Comparison of ENCODE assay signal across 8 cellular contexts in genomic region chr21:28883931-28884330, GRCh38.
DNase-seq lines count a peak whose midpoint lies in the region; ATAC-seq and TF ChIP-seq lines count a peak whose summit lies in the region.
"Had no signal": no experiment of that assay in that cellular context is flagged by ENCODE, and none has a peak within 500 bp of the region (broad histone marks: within the 10 kb centered on the region; RNA-seq: fewer than 3 reads in every experiment).

No MANE protein-coding gene starts in this region.

- H3K9ac ChIP-seq in fibroblast of lung (ENCODE audit: insufficient read depth, low read length) (no peak overlapping the region), skeletal muscle satellite cell (ENCODE audit: low read depth, low read length) (peak overlapping the region; percentile 79)

- H3K79me2 ChIP-seq in fibroblast of lung (ENCODE audit: control insufficient read depth, insufficient read depth, low read length) = no peaks in the 10 kb centered on the region

- TF ChIP-seq CTCF in RWPE2 (IDR thresholded peaks at IDR 0.05; ENCODE audit: poor library complexity, severe bottlenecking) = no peak
- no peak for TF ChIP-seq CTCF in fibroblast of lung (conservative IDR thresholded peaks at IDR 0.05 in 1 of 2, IDR thresholded peaks at IDR 0.05 in 1 of 2; ENCODE audit: low read depth in 1 of 2, low read length in 2 of 2)

- no peaks in the 10 kb centered on the region for H4K20me1 ChIP-seq in fibroblast of lung (ENCODE audit: control insufficient read depth, extremely low read depth, insufficient read depth, low read length)

- H3K36me3 ChIP-seq in HAP-1 (replicated peaks) = 0 out of 2 replicates have a peak, but pooled peaks cover 3% of the 10 kb centered on the region
- peaks cover 25% of the 10 kb centered on the region for H3K36me3 ChIP-seq in RWPE2 (ENCODE audit: low read depth)
- no peaks in the 10 kb centered on the region for H3K36me3 ChIP-seq in fibroblast of lung (ENCODE audit: control insufficient read depth, insufficient read depth, low read length)
- H3K36me3 ChIP-seq in skeletal muscle satellite cell (ENCODE audit: insufficient read depth, low read length) = peaks cover 12% of the 10 kb centered on the region

- DNase-seq in HAP-1 (ENCODE audit: low spot score in 2 of 2) (no peak), RWPE2 (ENCODE audit: low spot score) (no peak), fibroblast of lung (ENCODE audit: low read depth in 2 of 2) (no peak), D341Med (ENCODE audit: low spot score) (no peak)
- DNase-seq: NCI-H748 treated with DMSO at 0.1 percent for 48 hours had no signal

- no peak for ATAC-seq in RWPE2 (ENCODE audit: low read depth)
- no peak for ATAC-seq in HG03342 (IDR thresholded peaks at IDR 0.05; ENCODE audit: unreplicated experiment)
- ATAC-seq in HG02588 (IDR thresholded peaks at IDR 0.05; ENCODE audit: unreplicated experiment) = no peak

- H3K27me3 ChIP-seq in HAP-1 (ENCODE audit: low read depth) = no peaks in the 10 kb centered on the region
- H3K27me3 ChIP-seq in RWPE2 (ENCODE audit: insufficient read depth, poor library complexity, severe bottlenecking) = no peaks in the 10 kb centered on the region
- H3K27me3 ChIP-seq in fibroblast of lung (ENCODE audit: control insufficient read depth, insufficient read depth, low read length) = no peaks in the 10 kb centered on the region
- H3K27me3 ChIP-seq in skeletal muscle satellite cell (ENCODE audit: control insufficient read depth, insufficient read depth, low read length) = peaks cover 1% of the 10 kb centered on the region

- H3K4me3 ChIP-seq in HAP-1 = peak overlapping the region; percentile 50; the same call in 1 of the 2 replicates
- H3K4me3 ChIP-seq in RWPE2 (ENCODE audit: severe bottlenecking) = peak overlapping the region; percentile 42
- peak overlapping the region in 3 of 4 experiments; percentile 53 to 97 (median 74) for H3K4me3 ChIP-seq in fibroblast of lung (replicated peaks in 1 of 4; ENCODE audit: control extremely low read depth in 1 of 4, insufficient read depth in 1 of 4, low read depth in 3 of 4, low read length in 4 of 4)
- peak overlapping the region; percentile 72 for H3K4me3 ChIP-seq in skeletal muscle satellite cell (ENCODE audit: low read length)

- H3K27ac ChIP-seq in RWPE2 (ENCODE audit: poor library complexity, severe bottlenecking) = peak overlapping the region; percentile 59
- no peak overlapping the region for H3K27ac ChIP-seq in fibroblast of lung (ENCODE audit: insufficient read depth, low read length)

- in situ Hi-C loops in HAP-1 (cut with MboI; ENCODE audit: low sequenced_read_pairs) = no loop called here

- H3K9me3 ChIP-seq in HAP-1 (0 out of 2 replicates have a peak, but pooled peaks cover 3% of the 10 kb centered on the region), RWPE2 (ENCODE audit: severe bottlenecking) (no peaks in the 10 kb centered on the region), fibroblast of lung (ENCODE audit: control insufficient read depth, insufficient read depth, low read depth, low read length) (no peaks in the 10 kb centered on the region), skeletal muscle satellite cell (replicated peaks; ENCODE audit: low read length) (no peaks in the 10 kb centered on the region)

- no peak overlapping the region for H2AFZ ChIP-seq in fibroblast of lung (ENCODE audit: low read length)

- peaks cover 13% of the 10 kb centered on the region for H3K4me1 ChIP-seq in HAP-1
- peaks cover 12% of the 10 kb centered on the region for H3K4me1 ChIP-seq in RWPE2 (ENCODE audit: insufficient read depth, poor library complexity, severe bottlenecking)
- peaks cover 2% of the 10 kb centered on the region for H3K4me1 ChIP-seq in fibroblast of lung (ENCODE audit: control insufficient read depth, extremely low read depth, insufficient read depth, low read length)
- H3K4me1 ChIP-seq in skeletal muscle satellite cell (ENCODE audit: control insufficient read depth, insufficient read depth, low read length) = peaks cover 14% of the 10 kb centered on the region

- H3K4me2 ChIP-seq in fibroblast of lung (ENCODE audit: extremely low read depth, insufficient read depth, low read length) (peak overlapping the region; percentile 79), skeletal muscle satellite cell (ENCODE audit: low read length) (peak overlapping the region; percentile 80)
